8 cellular contexts compared by ENCODE assay signal in the genomic region with DNA sequence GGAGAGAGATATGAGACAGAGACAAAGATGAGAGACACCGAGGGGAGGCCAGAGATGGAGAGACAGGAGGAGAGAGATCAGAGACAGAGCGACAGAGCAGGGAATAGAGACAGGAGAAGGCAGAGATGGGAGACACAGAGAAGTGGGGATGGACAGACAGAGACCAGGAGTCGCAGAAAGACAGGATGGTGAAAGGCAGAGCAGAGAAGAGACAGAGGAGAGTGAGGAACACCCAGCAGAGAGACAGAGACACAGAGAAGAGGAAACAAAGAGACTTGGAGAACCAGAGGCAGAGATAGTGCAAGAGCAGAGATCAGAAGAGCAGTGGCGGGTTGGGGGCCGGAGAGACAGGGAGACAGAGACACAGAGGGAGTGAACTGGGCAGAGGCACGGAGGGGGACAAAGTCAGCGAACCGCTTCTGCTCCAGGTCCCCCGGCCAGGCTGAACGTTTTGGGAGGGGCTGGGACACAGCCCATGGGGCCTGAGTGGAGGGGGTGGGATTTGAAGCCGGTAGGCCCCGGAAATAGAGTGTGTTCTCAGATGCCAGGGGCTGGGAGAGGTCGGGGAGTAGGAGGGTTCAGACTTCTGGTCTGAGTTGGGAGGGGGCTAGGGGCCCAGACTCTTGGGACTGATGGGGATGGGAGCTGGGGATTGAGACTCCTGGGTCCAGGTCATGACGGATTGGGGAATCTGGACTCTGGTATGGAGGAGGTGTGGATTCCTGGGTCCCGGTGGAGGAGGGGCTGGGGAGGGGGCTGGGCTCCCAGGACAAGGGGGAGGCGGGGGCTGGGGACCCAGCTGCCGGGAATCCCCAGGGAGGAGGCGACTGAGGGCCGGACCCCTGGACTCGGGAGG. TPM values are rescaled to one million over a fixed set of nuclear protein-coding genes. Genes with fewer than 3 reads are reported as not detected.
DNase-seq lines count a peak whose midpoint lies in the region; ATAC-seq and TF ChIP-seq lines count a peak whose summit lies in the region.

No MANE protein-coding gene starts in this region.

- no peak overlapping the region; the same call in 1 of the 2 replicates for H2AFZ ChIP-seq in Karpas-422 (ENCODE audit: low read length)

- H3K4me2 ChIP-seq in Karpas-422 (ENCODE audit: low read depth, low read length, poor library complexity, severe bottlenecking), result peak overlapping the region; percentile 78

- H3K27me3 ChIP-seq in Karpas-422 (ENCODE audit: low read length) (no peaks in the 10 kb centered on the region), brain microvascular endothelial cell (replicated peaks) (no peaks in the 10 kb centered on the region), kidney epithelial cell (ENCODE audit: control insufficient read depth, insufficient read depth, low read length) (no peaks in the 10 kb centered on the region), subcutaneous abdominal adipose tissue (ENCODE audit: control insufficient read depth in 5 of 5, insufficient read depth in 4 of 5, low read length in 5 of 5) (no peaks in the 10 kb centered on the region)

- no peak for ATAC-seq in HG03342 (IDR thresholded peaks at IDR 0.05; ENCODE audit: unreplicated experiment)

- peak; percentile 3 for DNase-seq in DMS79 treated with DMSO at 0.1 percent for 48 hours (lab: John Stamatoyannopoulos, UW)
- DNase-seq in DMS79 (lab: John Stamatoyannopoulos, UW), result no peak
- DNase-seq in Karpas-422, result peak; percentile 71
- DNase-seq in brain microvascular endothelial cell, result no peak
- DNase-seq in kidney epithelial cell (ENCODE audit: low read depth), result no peak
- no peak for DNase-seq in pons (ENCODE audit: low spot score)

- H3K9me3 ChIP-seq in Karpas-422 (ENCODE audit: low read length) (no peaks in the 10 kb centered on the region), subcutaneous abdominal adipose tissue (ENCODE audit: control insufficient read depth in 5 of 5, low read length in 5 of 5) (peaks cover 0 to 2% (median 0%) of the 10 kb centered on the region in 5 donors)

- H3K4me3 ChIP-seq in Karpas-422 (ENCODE audit: low read length), result peak overlapping the region; percentile 90
- H3K4me3 ChIP-seq in brain microvascular endothelial cell (ENCODE audit: low read depth, low read length), result peak overlapping the region; percentile 94
- peak overlapping the region; percentile 90 for H3K4me3 ChIP-seq in kidney epithelial cell (ENCODE audit: low read depth, low read length)
- peak overlapping the region; percentile 74 to 87 (median 82) for H3K4me3 ChIP-seq in subcutaneous abdominal adipose tissue (ENCODE audit: low read depth in 1 of 5, low read length in 5 of 5)

- H3K9me2 ChIP-seq in Karpas-422 (replicated peaks; ENCODE audit: insufficient read depth, low read length), result no peaks in the 10 kb centered on the region

- peaks cover 6% of the 10 kb centered on the region; the same call in 1 of the 2 replicates for H3K36me3 ChIP-seq in Karpas-422 (ENCODE audit: insufficient read depth, low read length)
- peaks cover 14% of the 10 kb centered on the region for H3K36me3 ChIP-seq in brain microvascular endothelial cell (replicated peaks)
- H3K36me3 ChIP-seq in kidney epithelial cell (ENCODE audit: control insufficient read depth, insufficient read depth, low read length), result no peaks in the 10 kb centered on the region
- H3K36me3 ChIP-seq in subcutaneous abdominal adipose tissue (ENCODE audit: control insufficient read depth in 5 of 5, insufficient read depth in 5 of 5, low read length in 5 of 5), result peaks cover 0 to 22% (median 13%) of the 10 kb centered on the region in 5 donors

- H3K79me2 ChIP-seq in Karpas-422 (ENCODE audit: low read length), result peaks cover 18% of the 10 kb centered on the region

- TF ChIP-seq CTCF in brain microvascular endothelial cell (IDR thresholded peaks at IDR 0.05; ENCODE audit: low read depth, low read length, missing control alignments), result no peak
- TF ChIP-seq CTCF in kidney epithelial cell (IDR thresholded peaks at IDR 0.05; ENCODE audit: insufficient read depth, low read length, poor library complexity, severe bottlenecking), result no peak

- H3K27ac ChIP-seq in Karpas-422 (ENCODE audit: low read length) (peak overlapping the region; percentile 67), brain microvascular endothelial cell (peak overlapping the region; percentile 77), subcutaneous abdominal adipose tissue (ENCODE audit: low read depth, low read length) (peak overlapping the region; percentile 77)

- H3K4me1 ChIP-seq in Karpas-422 (ENCODE audit: low read length), result peaks cover 12% of the 10 kb centered on the region
- peaks cover 2 to 28% (median 24%) of the 10 kb centered on the region in 5 donors for H3K4me1 ChIP-seq in subcutaneous abdominal adipose tissue (ENCODE audit: control insufficient read depth in 5 of 5, insufficient read depth in 5 of 5, low read length in 5 of 5)

- H3K9ac ChIP-seq in Karpas-422 (ENCODE audit: low read length), result peak overlapping the region; percentile 98
- peak overlapping the region; percentile 65 to 91 (median 86) for H3K9ac ChIP-seq in subcutaneous abdominal adipose tissue (ENCODE audit: low read length in 5 of 5)

- H4K20me1 ChIP-seq in Karpas-422 (ENCODE audit: insufficient read depth, low read depth, low read length), result peaks cover 14% of the 10 kb centered on the region

- in situ Hi-C loops in brain microvascular endothelial cell (cut with HindIII; ENCODE audit: low pct_ligation_motif_present, low sequenced_read_pairs), result no loop called here

RNA-seq across cellular contexts. Expression of a gene that starts 0.7 kb away (rescaled TPM):
- 5.0 and 8.5 TPM in 2 replicates for total RNA-seq in Karpas-422 (2014; rRNA removed; shearing (Covaris generic); ENCODE audit: low replicate concordance)
- 14.4 and 22.0 TPM in 2 replicates for total RNA-seq in kidney epithelial cell

RNA-seq across cellular contexts. Expression of a gene that starts 19.3 kb away (rescaled TPM):
- 6.4 and 12.2 TPM in 2 replicates for total RNA-seq in Karpas-422 (2014; rRNA removed; shearing (Covaris generic); ENCODE audit: low replicate concordance)
- total RNA-seq in kidney epithelial cell, result 8.4 and 9.4 TPM in 2 replicates

RNA-seq across cellular contexts. Expression of a gene that starts 20.1 kb away (rescaled TPM):
- total RNA-seq in Karpas-422 (2014; rRNA removed; shearing (Covaris generic); ENCODE audit: low replicate concordance), result 8.4 and 20.3 TPM in 2 replicates
- 32.7 and 35.0 TPM in 2 replicates for total RNA-seq in kidney epithelial cell

RNA-seq across cellular contexts. Expression of a gene that starts 25.5 kb away (rescaled TPM):
- total RNA-seq in Karpas-422 (2014; rRNA removed; shearing (Covaris generic); ENCODE audit: low replicate concordance), result 3.6 and 8.6 TPM in 2 replicates
- total RNA-seq in kidney epithelial cell, result 5.6 and 7.6 TPM in 2 replicates

RNA-seq across cellular contexts. Expression of a gene that starts 34.7 kb away (rescaled TPM):
- not detected in 2 replicates for total RNA-seq in Karpas-422 (2014; rRNA removed; shearing (Covaris generic); ENCODE audit: low replicate concordance)
- 0.33 TPM in 1 of 2 replicates, not detected in the other for total RNA-seq in kidney epithelial cell

Comparison
In these comparisons a context has a peak if more than half of its experiments do, and no peak if none do; other contexts are left out.
1. DNase-seq: peak in DMS79 treated with DMSO at 0.1 percent for 48 hours (single experiment) and Karpas-422 (single experiment); none in DMS79 (single experiment), brain microvascular endothelial cell (single experiment), kidney epithelial cell (single experiment) and pons (single experiment).
2. Peak in every context shown above with its lines, with median percentiles within 50 percentile points of each other: H3K27ac ChIP-seq and H3K4me3 ChIP-seq.